8 cellular contexts compared by ENCODE assay signal in genomic region chr5:72523960-72524582, GRCh38. TPM values are rescaled to one million over a fixed set of nuclear protein-coding genes. Genes with fewer than 3 reads are reported as not detected.
DNase-seq lines count a peak whose midpoint lies in the region; ATAC-seq and TF ChIP-seq lines count a peak whose summit lies in the region.

No MANE protein-coding gene starts in this region.

- no peaks in the 10 kb centered on the region; the same call in 1 of the 2 replicates for H3K4me1 ChIP-seq in SJCRH30

- H3K27me3 ChIP-seq in SJCRH30 = no peaks in the 10 kb centered on the region

- H3K9me3 ChIP-seq in SJCRH30 (replicated peaks) = peaks cover 14% of the 10 kb centered on the region

- peak; percentile 51 for ATAC-seq in HG03280 (IDR thresholded peaks at IDR 0.05; ENCODE audit: unreplicated experiment)
- ATAC-seq in GM18858 (IDR thresholded peaks at IDR 0.05; ENCODE audit: unreplicated experiment) = no peak

- TF ChIP-seq CTCF in GM10266 (IDR thresholded peaks at IDR 0.05; ENCODE audit: control insufficient read depth, insufficient read depth, low read depth, missing control alignments) (peak; percentile 70), retinal pigment epithelial cell (conservative IDR thresholded peaks at IDR 0.05; ENCODE audit: low read depth, low read length) (peak; percentile 51)

- peak; percentile 56 for DNase-seq in GM10266 (ENCODE audit: extremely low spot score)
- peak; percentile 34 to 79 for DNase-seq in SJCRH30
- peak; percentile 86 for DNase-seq in fibroblast of the conjunctiva (ENCODE audit: low read depth)
- DNase-seq in retinal pigment epithelial cell (ENCODE audit: low read depth) = peak; percentile 44
- DNase-seq in amygdala (lab: John Stamatoyannopoulos, UW) = no peak
- no peak for DNase-seq in NCI-H187 treated with DMSO at 0.1 percent for 48 hours (lab: John Stamatoyannopoulos, UW)

- H3K36me3 ChIP-seq in SJCRH30 = no peaks in the 10 kb centered on the region

- H3K4me3 ChIP-seq in SJCRH30 (no peak overlapping the region), retinal pigment epithelial cell (ENCODE audit: low read length) (no peak overlapping the region)

- no peak overlapping the region for H3K27ac ChIP-seq in SJCRH30

RNA-seq across cellular contexts. Expression of gene ZNF366, which starts 16.9 kb away (rescaled TPM):
- 0.12 and 0.25 TPM in 2 replicates for total RNA-seq in SJCRH30 (2014; rRNA removed; shearing (Covaris generic))

Comparison
In these comparisons a context has a peak if more than half of its experiments do, and no peak if none do; other contexts are left out.
1. DNase-seq: peak in GM10266 (single experiment), SJCRH30 (2 of 2), fibroblast of the conjunctiva (single experiment) and retinal pigment epithelial cell (single experiment); none in amygdala (0 of 56) and NCI-H187 treated with DMSO at 0.1 percent for 48 hours (single experiment).